31 cellular contexts compared by ENCODE assay signal in the genomic region with DNA sequence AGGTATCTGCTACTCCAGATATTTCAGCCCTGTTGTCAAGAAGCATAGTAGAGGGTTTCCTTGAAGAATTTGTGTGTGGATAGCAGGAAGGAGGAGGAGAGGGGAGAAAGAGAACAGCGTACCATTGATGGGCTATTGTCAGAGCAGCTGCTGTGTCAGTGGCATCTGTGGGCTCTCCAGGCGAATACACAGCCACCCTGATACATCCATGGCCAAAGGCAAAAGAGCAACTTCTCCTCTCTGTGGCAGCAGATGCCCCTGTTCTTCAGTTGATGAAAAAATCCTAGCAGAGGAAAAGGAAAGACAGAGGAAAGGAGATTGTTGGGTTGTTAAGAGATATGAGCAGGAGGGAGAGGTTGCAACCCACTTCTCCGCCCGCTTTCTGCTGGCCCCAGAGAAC. TPM values are rescaled to one million over a fixed set of nuclear protein-coding genes. Genes with fewer than 3 reads are reported as not detected.
"Had no signal": no experiment of that assay in that cellular context is flagged by ENCODE, and none has a peak within 500 bp of the region (broad histone marks: within the 10 kb centered on the region; RNA-seq: fewer than 3 reads in every experiment).

No MANE protein-coding gene starts in this region.

- ATAC-seq: activated CD4-positive, CD25-positive, alpha-beta regulatory T cell treated with anti-CD3 and anti-CD28 coated beads, Interleukin-2, amount 50 U/mL, for 24 hours; left lung; psoas muscle; T-helper 17 cell had no signal

- H3K4me2 ChIP-seq: SK-N-SH, smooth muscle cell had no signal

- H3K27me3 ChIP-seq: brain microvascular endothelial cell, esophagus squamous epithelium, left lung, ovary had no signal

- H3K9me3 ChIP-seq: esophagus squamous epithelium, left lung, neutrophil, ovary, psoas muscle, SK-N-SH, thoracic aorta, uterus had no signal

- DNase-seq: activated CD4-positive, alpha-beta memory T cell treated with anti-CD3 and anti-CD28 coated beads for 36 hours; activated CD4-positive, alpha-beta T cell treated with anti-CD3 and anti-CD28 coated beads, Interleukin-2, amount 10 ng/mL, durations not matched to agents 24 days and 14 days; activated CD8-positive, alpha-beta memory T cell treated with anti-CD3 and anti-CD28 coated beads, Interleukin-2, amount 50 U/mL, for 48 hours; activated gamma-delta T cell; activated naive CD4-positive, alpha-beta T cell treated with anti-CD3 and anti-CD28 coated beads, Interleukin-2, amount 10 ng/mL, durations not matched to agents 7 days and 5 days; activated naive CD8-positive, alpha-beta T cell treated with anti-CD3 and anti-CD28 coated beads, Interleukin-2, amount 10 ng/mL, durations not matched to agents 7 days and 5 days; activated T-cell treated with anti-CD3 and anti-CD28 coated beads, Interleukin-2, amount 50 U/mL, for 24 hours; brain microvascular endothelial cell; endodermal cell; esophagus squamous epithelium; foreskin melanocyte; immature natural killer cell; kidney glomerular epithelial cell; left lung; naive B cell; nephron progenitor cell; ovary; psoas muscle; SK-N-SH; stimulated activated naive CD4-positive, alpha-beta T cell; T-helper 17 cell; T1000; trophoblast cell; uterus; WERI-Rb-1 had no signal

- H3K4me1 ChIP-seq: left lung, psoas muscle, uterus had no signal

- H3K36me3 ChIP-seq: brain microvascular endothelial cell, esophagus squamous epithelium, left lung, neutrophil, ovary, thoracic aorta, uterus, WERI-Rb-1 had no signal

- FAIRE-seq: astrocyte had no signal

- H3K9ac ChIP-seq: SK-N-SH had no signal

- H3K4me3 ChIP-seq: esophagus squamous epithelium, left lung, lung, ovary, psoas muscle, smooth muscle cell, thoracic aorta, uterus had no signal

- H3K27ac ChIP-seq: brain microvascular endothelial cell, esophagus squamous epithelium, left lung, neutrophil, ovary, psoas muscle, thoracic aorta, uterus, WERI-Rb-1 had no signal

RNA-seq across cellular contexts. Expression of gene KCNJ2, which starts 12.2 kb away (rescaled TPM):
- total RNA-seq: activated CD4-positive, alpha-beta memory T cell treated with anti-CD3 and anti-CD28 coated beads for 36 hours; activated CD4-positive, alpha-beta T cell treated with anti-CD3 and anti-CD28 coated beads, Interleukin-2, amount 10 ng/mL, durations not matched to agents 24 days and 14 days; activated naive CD8-positive, alpha-beta T cell treated with anti-CD3 and anti-CD28 coated beads, Interleukin-2, amount 10 ng/mL, durations not matched to agents 7 days and 5 days had no signal
- polyA plus RNA-seq: immature natural killer cell had no signal
